ENCODE assay signal across 8 cellular contexts in genomic region chr16:1983544-1984346, GRCh38. TPM values are rescaled to one million over a fixed set of nuclear protein-coding genes. Genes with fewer than 3 reads are reported as not detected.
DNase-seq lines count a peak whose midpoint lies in the region; ATAC-seq and TF ChIP-seq lines count a peak whose summit lies in the region.

Gene GFER, plus strand, starts transcription at chr16:1984193. Its CDS starts 26 bp downstream, at chr16:1984219.

- H3K4me1 ChIP-seq in CD8-positive, alpha-beta memory T cell (ENCODE audit: insufficient read depth, low read length), result peaks cover 20% of the 10 kb centered on the region
- peaks cover 26% of the 10 kb centered on the region for H3K4me1 ChIP-seq in ectodermal cell (ENCODE audit: control insufficient read depth, insufficient read depth, low read length)
- H3K4me1 ChIP-seq in right lobe of liver, result peaks cover 0 to 18% (median 8%) of the 10 kb centered on the region in 4 donors

- 0 to 1% methylated on average over 109 of the region's 109 CpGs for WGBS in ectodermal cell, 2 experiments
- no CpG with 5 or more reads among the region's 109 CpGs for WGBS in right lobe of liver (ENCODE audit: insufficient coverage, low coverage, low lambda C conversion rate, missing lambda C conversion rate)

- CTCF ChIA-PET in CD8-positive, alpha-beta memory T cell (lab: Charles Lee), result interaction anchor here (1.1 to 1.7 kb wide), 3 partner anchors 18 to 55 kb away, joined by 3 read pairs; partner anchors contain the start of gene RPS2

- H3K27ac ChIP-seq in CD8-positive, alpha-beta memory T cell (ENCODE audit: low read depth, low read length), result peak within 1 kb of the TSS; percentile 54
- H3K27ac ChIP-seq in ectodermal cell (ENCODE audit: insufficient read depth, low read depth, low read length, poor library complexity, severe bottlenecking), result peak within 1 kb of the TSS; percentile 95
- peak within 1 kb of the TSS; percentile 72 to 79 (median 78) for H3K27ac ChIP-seq in right lobe of liver

- peaks cover 0 to 17% (median 0%) of the 10 kb centered on the region in 3 donors for H3K36me3 Mint-ChIP-seq in CD8-positive, alpha-beta memory T cell
- H3K36me3 Mint-ChIP-seq in activated CD4-positive, alpha-beta T cell treated with anti-CD3 and anti-CD28 coated beads, Interleukin-2, amount 10 ng/mL, durations not matched to agents 24 days and 14 days (ENCODE audit: low read depth), result peaks cover 18% of the 10 kb centered on the region

- H3K4me1 Mint-ChIP-seq in CD8-positive, alpha-beta memory T cell, result peaks cover 11 to 27% (median 16%) of the 10 kb centered on the region in 3 donors
- H3K4me1 Mint-ChIP-seq in activated CD4-positive, alpha-beta T cell treated with anti-CD3 and anti-CD28 coated beads, Interleukin-2, amount 10 ng/mL, durations not matched to agents 24 days and 14 days, result peaks cover 8% of the 10 kb centered on the region

- H3K27me3 ChIP-seq in CD8-positive, alpha-beta memory T cell (ENCODE audit: insufficient read depth, low read length, poor library complexity, severe bottlenecking), result peaks cover 16% of the 10 kb centered on the region
- H3K27me3 ChIP-seq in ectodermal cell (ENCODE audit: control insufficient read depth, insufficient read depth, low read length, poor library complexity, severe bottlenecking), result peaks cover 51% of the 10 kb centered on the region
- H3K27me3 ChIP-seq in right lobe of liver, result no peaks in the 10 kb centered on the region

- no peaks in the 10 kb centered on the region for H3K36me3 ChIP-seq in CD8-positive, alpha-beta memory T cell (ENCODE audit: insufficient read depth, low read length)
- H3K36me3 ChIP-seq in ectodermal cell (ENCODE audit: control insufficient read depth, insufficient read depth, low read length) (peaks cover 18% of the 10 kb centered on the region), right lobe of liver (peaks cover 0 to 13% (median 0%) of the 10 kb centered on the region in 4 donors)

- POLR2A ChIA-PET in CD8-positive, alpha-beta memory T cell (lab: Charles Lee), result interaction anchor here (0.6 to 3.2 kb wide), 5 partner anchors 12 to 476 kb away, joined by 3 to 23 read pairs (median 6); partner anchors contain the start of genes RNF151, RPS2, TBL3 and TEDC2

- H3K4me3 Mint-ChIP-seq in CD8-positive, alpha-beta memory T cell, result peak within 1 kb of the TSS; percentile 79 to 92 (median 82)
- peak within 1 kb of the TSS; percentile 87 for H3K4me3 Mint-ChIP-seq in activated CD4-positive, alpha-beta T cell treated with anti-CD3 and anti-CD28 coated beads, Interleukin-2, amount 10 ng/mL, durations not matched to agents 24 days and 14 days

- peak; percentile 78 for TF ChIP-seq POLR2A in right lobe of liver (IDR thresholded peaks at IDR 0.05)

- ATAC-seq in GM19324 (IDR thresholded peaks at IDR 0.05; ENCODE audit: low FRiP score, unreplicated experiment) (peak; percentile 86), HG03432 (IDR thresholded peaks at IDR 0.05; ENCODE audit: unreplicated experiment) (peak; percentile 78), right lobe of liver (peak; percentile 87 to 96 (median 92))

- intact Hi-C loops in activated CD4-positive, alpha-beta T cell treated with anti-CD3 and anti-CD28 coated beads, Interleukin-2, amount 10 ng/mL, durations not matched to agents 24 days and 14 days (cut with micrococcal nuclease), result loop anchor here (1.0 kb wide), 1 partner anchor 9 kb away; no protein-coding TSS in a partner anchor
- intact Hi-C loops in right lobe of liver (cut with DNase I), result no loop called here

- TF ChIP-seq CTCF in right lobe of liver (IDR thresholded peaks at IDR 0.05), result peak; percentile 12 to 69 (median 50)

- no peaks in the 10 kb centered on the region for H3K9me3 ChIP-seq in CD8-positive, alpha-beta memory T cell (ENCODE audit: low read length)
- H3K9me3 ChIP-seq in ectodermal cell (ENCODE audit: control insufficient read depth, low read length) (no peaks in the 10 kb centered on the region), right lobe of liver (no peaks in the 10 kb centered on the region)

- H3K27ac Mint-ChIP-seq in CD8-positive, alpha-beta memory T cell, result peak within 1 kb of the TSS; percentile 54 to 86 (median 74)
- peak within 1 kb of the TSS; percentile 54 for H3K27ac Mint-ChIP-seq in activated CD4-positive, alpha-beta T cell treated with anti-CD3 and anti-CD28 coated beads, Interleukin-2, amount 10 ng/mL, durations not matched to agents 24 days and 14 days

- H3K4me3 ChIP-seq in CD8-positive, alpha-beta memory T cell (ENCODE audit: low read length), result peak within 1 kb of the TSS; percentile 73
- H3K4me3 ChIP-seq in ectodermal cell (ENCODE audit: insufficient read depth, low read depth, low read length) (peak within 1 kb of the TSS; percentile 71), right lobe of liver (peak within 1 kb of the TSS; percentile 75 to 98 (median 91))

- H3K27me3 Mint-ChIP-seq in CD8-positive, alpha-beta memory T cell, result peaks cover 16 to 19% of the 10 kb centered on the region in 2 donors
- peaks cover 28% of the 10 kb centered on the region for H3K27me3 Mint-ChIP-seq in activated CD4-positive, alpha-beta T cell treated with anti-CD3 and anti-CD28 coated beads, Interleukin-2, amount 10 ng/mL, durations not matched to agents 24 days and 14 days

- no peaks in the 10 kb centered on the region for H3K9me3 Mint-ChIP-seq in CD8-positive, alpha-beta memory T cell
- H3K9me3 Mint-ChIP-seq in activated CD4-positive, alpha-beta T cell treated with anti-CD3 and anti-CD28 coated beads, Interleukin-2, amount 10 ng/mL, durations not matched to agents 24 days and 14 days, result no peaks in the 10 kb centered on the region

- DNase-seq in CD8-positive, alpha-beta memory T cell, result peak; percentile 52 to 75 (median 58)
- peak; percentile 73 for DNase-seq in NCI-H510A (lab: John Stamatoyannopoulos, UW)
- peak; percentile 95 for DNase-seq in activated CD4-positive, alpha-beta T cell treated with anti-CD3 and anti-CD28 coated beads, Interleukin-2, amount 10 ng/mL, durations not matched to agents 24 days and 14 days
- peak; percentile 94 to 97 (median 96) for DNase-seq in right lobe of liver
- peak in 2 of 3 donors; percentile 66 to 67 for DNase-seq in stimulated activated CD4-positive, alpha-beta T cell treated with anti-CD3 and anti-CD28 coated beads, TNF-alpha, amount 100 ng/mL, for 48 hours (ENCODE audit: low read depth in 3 of 3)

RNA-seq across cellular contexts. Expression of gene GFER, which starts in this region (rescaled TPM):
- total RNA-seq in CD8-positive, alpha-beta memory T cell, result 10 to 100 TPM; 41.7 to 50.1 TPM
- polyA plus RNA-seq in CD8-positive, alpha-beta memory T cell, result 38.4 TPM
- 41.6 and 42.8 TPM in 2 replicates for total RNA-seq in activated CD4-positive, alpha-beta T cell treated with anti-CD3 and anti-CD28 coated beads, Interleukin-2, amount 10 ng/mL, durations not matched to agents 24 days and 14 days
- 36.5 TPM for polyA plus RNA-seq in ectodermal cell (2013, experiment 1 of 4)
- polyA plus RNA-seq in ectodermal cell (2013, experiment 2 of 4), result 34.0 TPM
- polyA plus RNA-seq in ectodermal cell (2013, experiment 3 of 4), result 23.2 TPM
- 28.1 TPM for polyA plus RNA-seq in ectodermal cell (2013, experiment 4 of 4)
- total RNA-seq in right lobe of liver, result 10 to 100 TPM; 16.1 to 18.6 (median 18.0) TPM

Comparison
In these comparisons a context has a peak if more than half of its experiments do, and no peak if none do; other contexts are left out.
1. Peak in every context shown above with its lines: DNase-seq, ATAC-seq, H3K4me3 ChIP-seq and H3K27ac ChIP-seq.